ENCODE assay signal across 1 cellular context in the genomic region with DNA sequence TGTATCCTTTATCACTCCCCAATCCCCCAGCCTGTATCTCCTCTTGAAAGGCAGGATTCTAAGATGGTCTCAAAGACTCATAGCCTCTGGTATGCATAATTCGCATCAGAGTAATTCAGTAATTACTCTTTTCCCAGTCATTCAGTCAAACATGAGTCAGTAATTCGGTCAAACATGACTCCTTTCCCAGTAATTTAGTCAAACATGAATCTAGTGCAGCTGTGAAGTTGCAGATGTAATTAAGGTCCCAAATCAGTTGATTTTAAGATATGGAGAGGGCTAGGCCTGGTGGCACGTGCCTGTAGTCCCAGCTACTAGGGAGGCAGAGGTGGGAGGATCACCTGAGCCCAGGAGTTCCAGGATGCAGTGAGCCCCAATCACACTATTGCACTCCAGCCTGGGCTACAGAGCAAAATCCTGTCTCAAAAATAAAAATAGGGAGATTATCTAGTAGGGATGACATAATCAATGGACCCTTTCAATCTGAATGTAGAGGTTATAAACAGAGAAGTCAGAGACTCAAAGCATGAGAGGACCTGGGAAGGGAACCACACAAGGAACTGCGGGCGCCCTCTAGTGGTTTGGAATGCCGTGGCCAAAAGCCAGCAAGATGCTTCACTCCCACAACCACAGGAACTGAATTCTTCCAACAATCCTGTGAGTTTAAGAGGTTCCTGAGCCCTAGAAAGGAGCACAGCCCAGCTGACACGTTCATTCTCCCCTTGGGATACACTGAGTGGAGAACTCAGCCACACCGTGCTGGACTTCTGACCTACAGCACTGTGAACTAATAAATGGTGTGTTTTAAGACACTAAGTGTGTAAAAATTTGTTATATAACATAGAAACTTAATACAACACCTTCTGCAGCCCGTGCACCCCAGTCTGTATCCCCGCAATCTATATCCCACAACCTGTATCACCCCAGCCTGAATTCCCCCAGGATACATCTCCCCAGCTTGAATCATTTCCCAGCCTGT.
TF ChIP-seq lines count a peak whose summit lies in the region.

No MANE protein-coding gene starts in this region.

TF ChIP-seq in K562, 482 proteins besides CTCF, POLR2A, EP300 and RAD21:
- 0 out of 2 replicates have a peak, but pooled peaks have one; percentile 26 for TF ChIP-seq XRCC5 (IDR thresholded peaks at IDR 0.05; ENCODE audit: low read depth, low read length)
- no peak for TF ChIP-seq PRDM10 (IDR thresholded peaks at IDR 0.05; ENCODE audit: partially characterized antibody)
- TF ChIP-seq RCOR1 (IDR thresholded peaks at IDR 0.05; ENCODE audit: borderline replicate concordance in 1 of 2, low read depth in 2 of 2, low read length in 2 of 2), result peak in 1 of 2 experiments; percentile 43; a peak in 1 of 4 replicates
- TF ChIP-seq NFIC (IDR thresholded peaks at IDR 0.05), result peak; percentile 65
- TF ChIP-seq SMC3 (conservative IDR thresholded peaks at IDR 0.05; ENCODE audit: insufficient read depth, low read depth, low read length), result peak; percentile 42; the same call in 1 of the 2 replicates
- TF ChIP-seq ELF4 (CRISPR knock-in tag; IDR thresholded peaks at IDR 0.05), result no peak
- 0 out of 2 replicates have a peak, but pooled peaks have one; percentile 10 for TF ChIP-seq SPI1 (IDR thresholded peaks at IDR 0.05; ENCODE audit: borderline replicate concordance, low read depth, low read length)
- TF ChIP-seq TEAD1 (CRISPR knock-in tag; IDR thresholded peaks at IDR 0.05), result 0 out of 4 replicates have a peak, but pooled peaks of 1 of the 2 experiments have one; percentile 49
- TF ChIP-seq BHLHE40 (IDR thresholded peaks at IDR 0.05; ENCODE audit: low read length), result peak; percentile 43; the same call in 1 of the 2 replicates
